Comparison of ENCODE assay signal across 26 cellular contexts in genomic region chr6:43011207-43011606, GRCh38. TPM values are rescaled to one million over a fixed set of nuclear protein-coding genes. Genes with fewer than 3 reads are reported as not detected.
DNase-seq lines count a peak whose midpoint lies in the region; ATAC-seq, FAIRE-seq and TF ChIP-seq lines count a peak whose summit lies in the region.
"Had no signal": no experiment of that assay in that cellular context is flagged by ENCODE, and none has a peak within 500 bp of the region (broad histone marks: within the 10 kb centered on the region; RNA-seq: fewer than 3 reads in every experiment).

No MANE protein-coding gene starts in this region.

- no peak overlapping the region for H3K23ac ChIP-seq in H9 (ENCODE audit: insufficient read length, low read depth, low read length)

- in situ Hi-C loops in K562 (cut with MboI), result no loop called here

- TSS peak; percentile 19 for BruUV-seq in K562 (replicated peaks; lab: Mats Ljungman, UMichigan)

- POLR2A ChIA-PET in K562 (lab: Yijun Ruan, JAX), result interaction anchor here (0.6 to 1.4 kb wide), 7 partner anchors 27 to 136 kb away, joined by 3 to 7 read pairs (median 3); partner anchors contain the start of genes CNPY3, CUL7, MRPL2 and PPP2R5D

- H2BK5ac ChIP-seq in H9 (ENCODE audit: insufficient read length, low read length), result no peak overlapping the region

- TF ChIP-seq RAD21 in K562 (CRISPR knock-in tag; conservative IDR thresholded peaks at IDR 0.05 in 1 of 2, IDR thresholded peaks at IDR 0.05 in 1 of 2), result no peak

- no peak overlapping the region for H3T11ph ChIP-seq in H9 (ENCODE audit: low read length)

- H3K27me3 ChIP-seq in H9 (ENCODE audit: insufficient read depth, low read length) (no peaks in the 10 kb centered on the region), K562 (ENCODE audit: control insufficient read depth in 2 of 2, insufficient read depth in 2 of 2, low read length in 2 of 2) (no peaks in the 10 kb centered on the region)
- H3K27me3 ChIP-seq: adrenal gland, right atrium auricular region, suprapubic skin had no signal

- H3K36me3 ChIP-seq in K562 (ENCODE audit: control insufficient read depth, insufficient read depth, low read length), result peaks cover 69% of the 10 kb centered on the region
- H3K36me3 ChIP-seq in mucosa of descending colon (ENCODE audit: low read depth), result peaks cover 15% of the 10 kb centered on the region
- H3K36me3 ChIP-seq in kidney (ENCODE audit: control insufficient read depth in 1 of 2, insufficient read depth in 2 of 2, low read length in 2 of 2), result peaks cover 18 to 37% of the 10 kb centered on the region in 2 donors

- H3K14ac ChIP-seq in H9 (ENCODE audit: insufficient read depth, low read length), result no peak overlapping the region

- peak overlapping the region; percentile 57 for H3K4me3 Mint-ChIP-seq in activated T-cell treated with anti-CD3 and anti-CD28 coated beads, Interleukin-2, amount 50 U/mL, for 4 hours
- peak overlapping the region in 1 of 2 experiments; percentile 15; a peak in 2 of 5 replicates for H3K4me3 Mint-ChIP-seq in H9
- peak overlapping the region; percentile 97 for H3K4me3 Mint-ChIP-seq in neural crest cell

- H3K18ac ChIP-seq in H9 (ENCODE audit: insufficient read length, low read depth, low read length), result no peak overlapping the region

- no peak for DNase-seq in activated T-cell treated with anti-CD3 and anti-CD28 coated beads, Interleukin-2, amount 50 U/mL, for 4 hours
- no peak for DNase-seq in activated T-cell treated with anti-CD3 and anti-CD28 coated beads for 4 hours
- DNase-seq in H9, result peak; percentile 41
- no peak for DNase-seq in K562 (ENCODE audit: extremely low read depth in 1 of 4, low spot score in 3 of 4)
- DNase-seq in neural crest cell (ENCODE audit: low read depth, low spot score), result no peak
- DNase-seq in mucosa of descending colon, result no peak
- DNase-seq in kidney, result no peak
- DNase-seq: activated CD4-positive, alpha-beta T cell treated with anti-CD3 and anti-CD28 coated beads, Interleukin-2, amount 50 U/mL, for 48 hours; adrenal gland; dermis blood vessel endothelial cell; DMS153; foreskin fibroblast; GOT3; Kasumi-1; NCI-H1105 treated with DMSO at 0.1 percent for 48 hours; NCI-H2081; PC-9; stimulated activated CD4-positive, alpha-beta T cell treated with anti-CD3 and anti-CD28 coated beads, Interleukin-12 subunit alpha, Interleukin-12 subunit beta, amount 100 ng/mL, for 4 hours; T-helper 1 cell had no signal

- no peak overlapping the region for H4K91ac ChIP-seq in H9 (ENCODE audit: insufficient read length, low read depth, low read length)

- no peak overlapping the region for H2BK15ac ChIP-seq in H9 (ENCODE audit: low read depth, low read length)

- H2AK5ac ChIP-seq in H9 (ENCODE audit: insufficient read length, low read length), result no peak overlapping the region

- H3K9me3 ChIP-seq in H9 (ENCODE audit: control insufficient read depth, low read depth, low read length) (no peaks in the 10 kb centered on the region), K562 (replicated peaks; ENCODE audit: control insufficient read depth, insufficient read depth, low read depth, low read length) (no peaks in the 10 kb centered on the region), mucosa of descending colon (no peaks in the 10 kb centered on the region), kidney (ENCODE audit: control insufficient read depth in 1 of 2, low read length in 2 of 2) (no peaks in the 10 kb centered on the region)
- H3K9me3 ChIP-seq: A549, adrenal gland, right atrium auricular region, suprapubic skin had no signal

- H3K36me3 Mint-ChIP-seq in activated T-cell treated with anti-CD3 and anti-CD28 coated beads, Interleukin-2, amount 50 U/mL, for 4 hours (ENCODE audit: insufficient read depth), result peaks cover 19% of the 10 kb centered on the region
- H3K36me3 Mint-ChIP-seq in H9 (ENCODE audit: insufficient read depth in 1 of 3, low read depth in 3 of 3) (peaks cover 27 to 73% (median 72%) of the 10 kb centered on the region in 3 experiments; a peak in 6 of 7 replicates), neural crest cell (ENCODE audit: low read depth) (peaks cover 4% of the 10 kb centered on the region)

- WGBS in H9 (ENCODE audit: extremely low coverage, insufficient read length, low lambda C conversion rate), result no CpG with 5 or more reads among the region's 6 CpGs
- 91% methylated on average over 5 of the region's 6 CpGs for WGBS in K562 (ENCODE audit: insufficient coverage, low coverage, missing lambda C conversion rate)

- no peak overlapping the region for H3K4ac ChIP-seq in H9 (ENCODE audit: low read depth, low read length)

- no peaks in the 10 kb centered on the region for H3K27me3 Mint-ChIP-seq in activated T-cell treated with anti-CD3 and anti-CD28 coated beads, Interleukin-2, amount 50 U/mL, for 4 hours (ENCODE audit: low read depth)
- H3K27me3 Mint-ChIP-seq in H9 (ENCODE audit: low read depth) (no peaks in the 10 kb centered on the region), neural crest cell (ENCODE audit: low read depth) (no peaks in the 10 kb centered on the region)

- no peak overlapping the region for H3K27ac Mint-ChIP-seq in H9
- H3K27ac Mint-ChIP-seq in neural crest cell (ENCODE audit: unreplicated experiment), result no peak overlapping the region

- H3K4me1 ChIP-seq in H9 (ENCODE audit: insufficient read depth, low read length) (peaks cover 2% of the 10 kb centered on the region; the same call in 1 of the 2 replicates), K562 (replicated peaks in 1 of 2; ENCODE audit: control insufficient read depth in 2 of 2, insufficient read depth in 2 of 2, low read length in 2 of 2) (peaks cover 18 to 21% of the 10 kb centered on the region in 2 experiments; a peak in 4 of 5 replicates), mucosa of descending colon (ENCODE audit: low read depth) (peaks cover 22% of the 10 kb centered on the region), kidney (ENCODE audit: control insufficient read depth in 1 of 2, insufficient read depth in 1 of 2, low read depth in 1 of 2, low read length in 2 of 2) (peaks cover 11 to 14% of the 10 kb centered on the region in 2 donors)

- CTCF ChIA-PET in K562 (lab: Yijun Ruan, JAX; ENCODE audit: low intra/inter-chr PET ratio), result no interaction called here

- TF ChIP-seq CTCF in H9 (conservative IDR thresholded peaks at IDR 0.05) (peak; percentile 31; the same call in 2 of the 3 replicates), K562 (IDR thresholded peaks at IDR 0.05 in 2 of 3, conservative IDR thresholded peaks at IDR 0.05 in 1 of 3; ENCODE audit: insufficient read depth in 2 of 3, low read depth in 1 of 3, low read length in 3 of 3) (peak in 2 of 3 experiments; percentile 8 to 43; a peak in 3 of 6 replicates), neural crest cell (conservative IDR thresholded peaks at IDR 0.05) (no peak), mucosa of descending colon (IDR thresholded peaks at IDR 0.05) (no peak), kidney (IDR thresholded peaks at IDR 0.05; ENCODE audit: borderline replicate concordance, extremely low read depth, insufficient read depth) (no peak)

- no peak overlapping the region for H3K9ac ChIP-seq in H9 (ENCODE audit: extremely low read depth, insufficient read length, low read length)
- peak overlapping the region in 1 of 2 experiments; percentile 54; a peak in 1 of 4 replicates for H3K9ac ChIP-seq in K562 (ENCODE audit: insufficient read depth in 1 of 2, low read depth in 2 of 2, low read length in 2 of 2)
- no peak overlapping the region for H3K9ac ChIP-seq in kidney (ENCODE audit: low read length in 2 of 2)

- no peak overlapping the region for H2BK20ac ChIP-seq in H9 (ENCODE audit: low read depth, low read length, poor library complexity, severe bottlenecking)

- H3K9me3 Mint-ChIP-seq in activated T-cell treated with anti-CD3 and anti-CD28 coated beads, Interleukin-2, amount 50 U/mL, for 4 hours, result no peaks in the 10 kb centered on the region
- H3K9me3 Mint-ChIP-seq in H9 (no peaks in the 10 kb centered on the region; a peak in 1 of 5 replicates), neural crest cell (no peaks in the 10 kb centered on the region)

- H2BK120ac ChIP-seq in H9 (ENCODE audit: low read depth, low read length, poor library complexity, severe bottlenecking), result no peak overlapping the region

- no peak for TF ChIP-seq EP300 in K562 (IDR thresholded peaks at IDR 0.05; ENCODE audit: low read length)

- H2AFZ ChIP-seq in H9 (ENCODE audit: low read length), result no peak overlapping the region
- no peak overlapping the region for H2AFZ ChIP-seq in K562 (ENCODE audit: low read depth, low read length)
- H2AFZ ChIP-seq: PC-9 had no signal

- FAIRE-seq in K562 (lab: Jason Lieb, UNC) (no peak), kidney (lab: Jason Lieb, UNC) (no peak)
- FAIRE-seq: A549, bronchial epithelial cell had no signal

- H2BK12ac ChIP-seq in H9 (ENCODE audit: insufficient read length, low read depth, low read length), result no peak overlapping the region

- peaks cover 40% of the 10 kb centered on the region for H3K4me1 Mint-ChIP-seq in activated T-cell treated with anti-CD3 and anti-CD28 coated beads, Interleukin-2, amount 50 U/mL, for 4 hours (ENCODE audit: low read depth)
- H3K4me1 Mint-ChIP-seq in H9, result peaks cover 22 to 29% of the 10 kb centered on the region in 2 experiments
- H3K4me1 Mint-ChIP-seq in neural crest cell, result peaks cover 30% of the 10 kb centered on the region

- H4K8ac ChIP-seq in H9 (replicated peaks; ENCODE audit: insufficient read length, low read depth, low read length), result no peak overlapping the region

- no peak for TF ChIP-seq POLR2A in K562 (conservative IDR thresholded peaks at IDR 0.05)

- no peaks in the 10 kb centered on the region for H3K9me1 ChIP-seq in K562 (ENCODE audit: control insufficient read depth, insufficient read depth, low read length)

- no peak overlapping the region for H3K56ac ChIP-seq in H9 (ENCODE audit: insufficient read length, low read depth, low read length)

- H4K20me1 ChIP-seq in H9 (ENCODE audit: control insufficient read depth, insufficient read depth, insufficient read length) (no peaks in the 10 kb centered on the region), K562 (replicated peaks; ENCODE audit: control insufficient read depth, insufficient read depth, low read length) (peaks cover 4% of the 10 kb centered on the region; the same call in 1 of the 2 replicates)

- no peaks in the 10 kb centered on the region for H3K79me1 ChIP-seq in H9 (ENCODE audit: insufficient read depth, low read depth, low read length, poor library complexity, severe bottlenecking)

- H3K4me3 ChIP-seq in K562 (no peak overlapping the region), mucosa of descending colon (no peak overlapping the region), kidney (ENCODE audit: low read length in 2 of 2) (no peak overlapping the region)
- H3K4me3 ChIP-seq: A549, adrenal gland, PC-9, right atrium auricular region, suprapubic skin had no signal

- no peak for ATAC-seq in activated T-cell treated with anti-CD3 and anti-CD28 coated beads, Interleukin-2, amount 50 U/mL, for 4 hours
- no peak for ATAC-seq in K562
- no peak for ATAC-seq in mucosa of descending colon
- no peak for ATAC-seq in HG03280 (IDR thresholded peaks at IDR 0.05; ENCODE audit: unreplicated experiment)
- ATAC-seq: A549 had no signal

- peaks cover 11% of the 10 kb centered on the region; the same call in 1 of the 2 replicates for H3K79me2 ChIP-seq in H9 (ENCODE audit: insufficient read depth, low read length)
- peaks cover 37% of the 10 kb centered on the region for H3K79me2 ChIP-seq in K562 (ENCODE audit: control insufficient read depth, insufficient read depth, low read length)

- H3K4me2 ChIP-seq in H9 (ENCODE audit: insufficient read depth, insufficient read length, low read length) (no peak overlapping the region), K562 (ENCODE audit: insufficient read depth, low read length) (no peak overlapping the region)
- H3K4me2 ChIP-seq: A549, PC-9 had no signal

- H4K5ac ChIP-seq in H9 (ENCODE audit: insufficient read length, low read depth, low read length), result no peak overlapping the region

- peaks cover 6% of the 10 kb centered on the region for H3K23me2 ChIP-seq in H9 (ENCODE audit: insufficient read length, low read depth, low read length, poor library complexity, severe bottlenecking)

- intact Hi-C loops in K562 (cut with micrococcal nuclease) (no loop called here), mucosa of descending colon (cut with DNase I, micrococcal nuclease) (no loop called here), kidney (cut with DNase I) (no loop called here)

- H3K27ac ChIP-seq in H9 (ENCODE audit: insufficient read length, low read depth, low read length) (no peak overlapping the region), K562 (ENCODE audit: extremely low read depth, low read depth, low read length) (no peak overlapping the region), kidney (ENCODE audit: low read depth in 2 of 2, low read length in 2 of 2) (no peak overlapping the region)
- H3K27ac ChIP-seq: A549, adrenal gland, C4-2B, PC-9, right atrium auricular region, suprapubic skin, VCaP had no signal

RNA-seq across cellular contexts. Expression of gene MEA1, which starts 2.5 kb away (rescaled TPM):
- 10 to 100 TPM; 95.7 to 98.6 (median 96.8) TPM for total RNA-seq in activated T-cell treated with anti-CD3 and anti-CD28 coated beads, Interleukin-2, amount 50 U/mL, for 4 hours
- total RNA-seq in H9 (2021) (105 and 113 TPM in 2 replicates), K562 (2014; rRNA removed) (120 and 154 TPM in 2 replicates), K562 (2014; rRNA removed; fragmentation: Illumina TruSeq; extraction: Trizol) (126 and 153 TPM in 2 replicates), K562 (2015; rRNA removed; fragmentation: Illumina TruSeq; extraction: Trizol) (201 and 209 TPM in 2 replicates), K562 (2021) (86.8 and 91.5 TPM in 2 replicates), neural crest cell (94.7 and 102 TPM in 2 replicates), mucosa of descending colon (10 to 100 TPM; 38.0 to 47.4 (median 39.1) TPM), kidney (53.2 TPM)
- total RNA-seq in K562 (2011; cell fraction: chromatin; rRNA removed; ENCODE audit: low replicate concordance), result 15.3 and 36.8 TPM in 2 replicates
- 27.6 and 32.5 TPM in 2 replicates for total RNA-seq in K562 (2011; cell fraction: nucleolus; rRNA removed)
- total RNA-seq in K562 (2011; cell fraction: nucleoplasm; rRNA removed), result 30.6 and 41.0 TPM in 2 replicates
- polyA plus RNA-seq in K562 (2011; rRNA removed) (119 and 138 TPM in 2 replicates), K562 (2014; fragmentation: Illumina TruSeq; extraction: Trizol) (156 and 199 TPM in 2 replicates), K562 (2014; fragmentation: Nextera tagmentation; extraction: Ambion mirVana) (100 to 1,000 TPM; 152 to 210 TPM), K562 (2014; rRNA removed) (141 and 143 TPM in 2 replicates), kidney (ENCODE audit: insufficient read depth, low read depth, low replicate concordance) (149 TPM)
- polyA plus RNA-seq in K562 (2011; cell fraction: cytosol; rRNA removed), result 111 and 124 TPM in 2 replicates
- 44.3 and 46.6 TPM in 2 replicates for polyA plus RNA-seq in K562 (2011; cell fraction: nucleus; rRNA removed)
- 119 and 152 TPM in 2 replicates for polyA plus RNA-seq in K562 (2012)
- 75.7 and 85.3 TPM in 2 replicates for polyA minus RNA-seq in K562 (2011; rRNA and poly(A)+ RNA removed)
- 24.2 and 36.6 TPM in 2 replicates for polyA minus RNA-seq in K562 (2011; cell fraction: cytosol; rRNA and poly(A)+ RNA removed)
- 12.1 and 21.3 TPM in 2 replicates for polyA minus RNA-seq in K562 (2011; cell fraction: nucleus; rRNA and poly(A)+ RNA removed)

RNA-seq across cellular contexts. Expression of gene KLHDC3, which starts 2.8 kb away (rescaled TPM):
- 10 to 100 TPM; 51.9 to 55.8 (median 52.2) TPM for total RNA-seq in activated T-cell treated with anti-CD3 and anti-CD28 coated beads, Interleukin-2, amount 50 U/mL, for 4 hours
- total RNA-seq in H9 (2021) (146 TPM in 2 replicates), K562 (2014; rRNA removed) (126 and 175 TPM in 2 replicates), K562 (2014; rRNA removed; fragmentation: Illumina TruSeq; extraction: Trizol) (90.4 and 107 TPM in 2 replicates), K562 (2015; rRNA removed; fragmentation: Illumina TruSeq; extraction: Trizol) (100 and 104 TPM in 2 replicates), K562 (2021) (167 and 171 TPM in 2 replicates), neural crest cell (105 and 109 TPM in 2 replicates), mucosa of descending colon (10 to 100 TPM; 53.4 to 84.1 (median 57.3) TPM), kidney (52.6 TPM)
- total RNA-seq in K562 (2011; cell fraction: chromatin; rRNA removed; ENCODE audit: low replicate concordance), result 17.4 and 46.6 TPM in 2 replicates
- 40.4 and 42.0 TPM in 2 replicates for total RNA-seq in K562 (2011; cell fraction: nucleolus; rRNA removed)
- total RNA-seq in K562 (2011; cell fraction: nucleoplasm; rRNA removed), result 37.5 and 44.4 TPM in 2 replicates
- polyA plus RNA-seq in K562 (2011; rRNA removed) (118 and 135 TPM in 2 replicates), K562 (2014; fragmentation: Illumina TruSeq; extraction: Trizol) (159 and 168 TPM in 2 replicates), K562 (2014; fragmentation: Nextera tagmentation; extraction: Ambion mirVana) (10 to 100 TPM in 1 of 2 experiments, 1 to 10 TPM in 1; 4.5 to 14.7 TPM), K562 (2014; rRNA removed) (104 and 136 TPM in 2 replicates), kidney (ENCODE audit: insufficient read depth, low read depth, low replicate concordance) (90.0 TPM)
- polyA plus RNA-seq in K562 (2011; cell fraction: cytosol; rRNA removed), result 185 and 218 TPM in 2 replicates
- polyA plus RNA-seq in K562 (2011; cell fraction: nucleus; rRNA removed), result 122 and 129 TPM in 2 replicates
- 136 and 151 TPM in 2 replicates for polyA plus RNA-seq in K562 (2012)
- 82.2 and 107 TPM in 2 replicates for polyA minus RNA-seq in K562 (2011; rRNA and poly(A)+ RNA removed)
- polyA minus RNA-seq in K562 (2011; cell fraction: cytosol; rRNA and poly(A)+ RNA removed), result 59.7 and 67.4 TPM in 2 replicates
- polyA minus RNA-seq in K562 (2011; cell fraction: nucleus; rRNA and poly(A)+ RNA removed), result 17.8 and 26.3 TPM in 2 replicates

RNA-seq across cellular contexts. Expression of gene RRP36, which starts 10.2 kb away (rescaled TPM):
- total RNA-seq in activated T-cell treated with anti-CD3 and anti-CD28 coated beads, Interleukin-2, amount 50 U/mL, for 4 hours, result 100 to 1,000 TPM in 2 of 3 donors, 10 to 100 TPM in 1; 98.1 to 103 (median 100) TPM
- 117 and 121 TPM in 2 replicates for total RNA-seq in H9 (2021)
- total RNA-seq in K562 (2011; cell fraction: chromatin; rRNA removed; ENCODE audit: low replicate concordance), result 51.0 and 53.5 TPM in 2 replicates
- total RNA-seq in K562 (2011; cell fraction: nucleolus; rRNA removed), result 31.8 and 33.4 TPM in 2 replicates
- total RNA-seq in K562 (2011; cell fraction: nucleoplasm; rRNA removed), result 45.2 and 57.8 TPM in 2 replicates
- total RNA-seq in K562 (2014; rRNA removed), result 133 and 150 TPM in 2 replicates
- total RNA-seq in K562 (2014; rRNA removed; fragmentation: Illumina TruSeq; extraction: Trizol), result 138 and 143 TPM in 2 replicates
- 143 and 144 TPM in 2 replicates for total RNA-seq in K562 (2015; rRNA removed; fragmentation: Illumina TruSeq; extraction: Trizol)
- 101 TPM in 2 replicates for total RNA-seq in K562 (2021)
- 68.4 and 83.5 TPM in 2 replicates for polyA plus RNA-seq in K562 (2011; rRNA removed)
- polyA plus RNA-seq in K562 (2011; cell fraction: cytosol; rRNA removed), result 47.5 and 48.7 TPM in 2 replicates
- polyA plus RNA-seq in K562 (2011; cell fraction: nucleus; rRNA removed), result 27.9 and 28.0 TPM in 2 replicates
- 72.2 and 89.9 TPM in 2 replicates for polyA plus RNA-seq in K562 (2012)
- 93.6 and 114 TPM in 2 replicates for polyA plus RNA-seq in K562 (2014; fragmentation: Illumina TruSeq; extraction: Trizol)
- 10 to 100 TPM; 27.6 to 31.7 TPM for polyA plus RNA-seq in K562 (2014; fragmentation: Nextera tagmentation; extraction: Ambion mirVana)
- 129 and 132 TPM in 2 replicates for polyA plus RNA-seq in K562 (2014; rRNA removed)
- polyA minus RNA-seq in K562 (2011; rRNA and poly(A)+ RNA removed), result 84.8 and 92.8 TPM in 2 replicates
- 31.9 and 35.8 TPM in 2 replicates for polyA minus RNA-seq in K562 (2011; cell fraction: cytosol; rRNA and poly(A)+ RNA removed)
- polyA minus RNA-seq in K562 (2011; cell fraction: nucleus; rRNA and poly(A)+ RNA removed), result 14.8 and 22.3 TPM in 2 replicates
- 89.1 and 93.4 TPM in 2 replicates for total RNA-seq in neural crest cell
- total RNA-seq in mucosa of descending colon, result 10 to 100 TPM; 31.4 to 40.0 (median 37.1) TPM
- total RNA-seq in kidney, result 49.2 TPM
- polyA plus RNA-seq in kidney (ENCODE audit: insufficient read depth, low read depth, low replicate concordance), result 55.2 TPM

RNA-seq across cellular contexts. Expression of gene PPP2R5D, which starts 26.8 kb away (rescaled TPM):
- total RNA-seq in activated T-cell treated with anti-CD3 and anti-CD28 coated beads, Interleukin-2, amount 50 U/mL, for 4 hours, result 10 to 100 TPM; 32.8 to 37.0 (median 32.9) TPM
- total RNA-seq in H9 (2021), result 53.5 and 57.7 TPM in 2 replicates
- total RNA-seq in K562 (2011; cell fraction: chromatin; rRNA removed; ENCODE audit: low replicate concordance), result 38.6 and 59.6 TPM in 2 replicates
- total RNA-seq in K562 (2011; cell fraction: nucleolus; rRNA removed), result 30.7 and 31.6 TPM in 2 replicates
- 27.2 and 28.7 TPM in 2 replicates for total RNA-seq in K562 (2011; cell fraction: nucleoplasm; rRNA removed)
- 45.2 and 50.5 TPM in 2 replicates for total RNA-seq in K562 (2014; rRNA removed)
- 35.3 and 36.3 TPM in 2 replicates for total RNA-seq in K562 (2014; rRNA removed; fragmentation: Illumina TruSeq; extraction: Trizol)
- total RNA-seq in K562 (2015; rRNA removed; fragmentation: Illumina TruSeq; extraction: Trizol), result 37.4 and 37.7 TPM in 2 replicates
- 45.3 and 45.5 TPM in 2 replicates for total RNA-seq in K562 (2021)
- 55.5 and 63.3 TPM in 2 replicates for polyA plus RNA-seq in K562 (2011; rRNA removed)
- polyA plus RNA-seq in K562 (2011; cell fraction: cytosol; rRNA removed), result 54.5 and 68.2 TPM in 2 replicates
- polyA plus RNA-seq in K562 (2011; cell fraction: nucleus; rRNA removed), result 67.6 and 72.7 TPM in 2 replicates
- 38.2 and 39.5 TPM in 2 replicates for polyA plus RNA-seq in K562 (2012)
- polyA plus RNA-seq in K562 (2014; fragmentation: Illumina TruSeq; extraction: Trizol), result 68.8 and 96.1 TPM in 2 replicates
- 1 to 10 TPM; 1.3 to 1.9 TPM for polyA plus RNA-seq in K562 (2014; fragmentation: Nextera tagmentation; extraction: Ambion mirVana)
- 36.6 and 38.4 TPM in 2 replicates for polyA plus RNA-seq in K562 (2014; rRNA removed)
- 68.3 and 79.2 TPM in 2 replicates for polyA minus RNA-seq in K562 (2011; rRNA and poly(A)+ RNA removed)
- 33.3 and 34.8 TPM in 2 replicates for polyA minus RNA-seq in K562 (2011; cell fraction: cytosol; rRNA and poly(A)+ RNA removed)
- 7.9 and 13.9 TPM in 2 replicates for polyA minus RNA-seq in K562 (2011; cell fraction: nucleus; rRNA and poly(A)+ RNA removed)
- 67.5 and 67.6 TPM in 2 replicates for total RNA-seq in neural crest cell
- total RNA-seq in mucosa of descending colon, result 10 to 100 TPM; 35.9 to 45.0 (median 38.8) TPM
- 22.6 TPM for total RNA-seq in kidney
- polyA plus RNA-seq in kidney (ENCODE audit: insufficient read depth, low read depth, low replicate concordance), result 21.8 TPM

RNA-seq across cellular contexts. Expression of gene PEX6, which starts 32.2 kb away (rescaled TPM):
- 10 to 100 TPM in 2 of 3 donors, 1 to 10 TPM in 1; 4.2 to 13.2 (median 10.9) TPM for total RNA-seq in activated T-cell treated with anti-CD3 and anti-CD28 coated beads, Interleukin-2, amount 50 U/mL, for 4 hours
- total RNA-seq in H9 (2021) (15.5 and 15.6 TPM in 2 replicates), K562 (2014; rRNA removed) (17.0 and 26.9 TPM in 2 replicates), K562 (2014; rRNA removed; fragmentation: Illumina TruSeq; extraction: Trizol) (3.4 and 5.7 TPM in 2 replicates), K562 (2015; rRNA removed; fragmentation: Illumina TruSeq; extraction: Trizol) (6.9 and 8.0 TPM in 2 replicates), K562 (2021) (20.8 and 24.3 TPM in 2 replicates), neural crest cell (21.7 and 22.5 TPM in 2 replicates), mucosa of descending colon (10 to 100 TPM; 14.3 to 38.6 (median 20.6) TPM), kidney (22.6 TPM)
- total RNA-seq in K562 (2011; cell fraction: chromatin; rRNA removed; ENCODE audit: low replicate concordance), result 12.3 and 36.3 TPM in 2 replicates
- 37.1 and 40.0 TPM in 2 replicates for total RNA-seq in K562 (2011; cell fraction: nucleolus; rRNA removed)
- 16.3 and 18.7 TPM in 2 replicates for total RNA-seq in K562 (2011; cell fraction: nucleoplasm; rRNA removed)
- polyA plus RNA-seq in K562 (2011; rRNA removed) (6.4 and 10.9 TPM in 2 replicates), K562 (2014; fragmentation: Illumina TruSeq; extraction: Trizol) (9.6 and 10.6 TPM in 2 replicates), K562 (2014; fragmentation: Nextera tagmentation; extraction: Ambion mirVana) (under 1 TPM; 0.17 to 0.77 TPM), K562 (2014; rRNA removed) (12.3 and 14.1 TPM in 2 replicates), kidney (ENCODE audit: insufficient read depth, low read depth, low replicate concordance) (18.0 TPM)
- 7.1 and 11.8 TPM in 2 replicates for polyA plus RNA-seq in K562 (2011; cell fraction: cytosol; rRNA removed)
- polyA plus RNA-seq in K562 (2011; cell fraction: nucleus; rRNA removed), result 39.8 and 55.5 TPM in 2 replicates
- 17.7 and 44.6 TPM in 2 replicates for polyA plus RNA-seq in K562 (2012)
- 5.5 and 6.9 TPM in 2 replicates for polyA minus RNA-seq in K562 (2011; rRNA and poly(A)+ RNA removed)
- polyA minus RNA-seq in K562 (2011; cell fraction: cytosol; rRNA and poly(A)+ RNA removed), result 8.5 and 10.8 TPM in 2 replicates
- polyA minus RNA-seq in K562 (2011; cell fraction: nucleus; rRNA and poly(A)+ RNA removed), result 10.7 and 12.7 TPM in 2 replicates

Comparison
In these comparisons a context has a peak if more than half of its experiments do, and no peak if none do; other contexts are left out.
1. CTCF ChIP-seq: peak in H9 (single experiment) and K562 (2 of 3); none in neural crest cell (single experiment), mucosa of descending colon (single experiment) and kidney (single experiment).